ENCODE assay signal across 2 cellular contexts in genomic region chr7:22302951-22303423, GRCh38.
TF ChIP-seq lines count a peak whose summit lies in the region.

No MANE protein-coding gene starts in this region.

TF ChIP-seq in GM23338, 12 proteins besides CTCF, POLR2A, EP300 and RAD21:
- no peak for TF ChIP-seq REST (IDR thresholded peaks at IDR 0.05; ENCODE audit: unreplicated experiment)
- TF ChIP-seq CREB1 (CRISPR knock-in tag; IDR thresholded peaks at IDR 0.05; ENCODE audit: low read depth) = no peak
- no peak for TF ChIP-seq EZH2 (IDR thresholded peaks at IDR 0.05; ENCODE audit: low read depth, unreplicated experiment)
- no peak for TF ChIP-seq ZNF114 (CRISPR knock-in tag; IDR thresholded peaks at IDR 0.05)
- no peak for TF ChIP-seq NANOG (IDR thresholded peaks at IDR 0.05; ENCODE audit: borderline replicate concordance)
- no peak for TF ChIP-seq POLR2AphosphoS5 (IDR thresholded peaks at IDR 0.05; ENCODE audit: low read depth)
- TF ChIP-seq ETS1 (IDR thresholded peaks at IDR 0.05) = no peak
- no peak for TF ChIP-seq STAT1 (IDR thresholded peaks at IDR 0.05; ENCODE audit: unreplicated experiment)
- TF ChIP-seq EZH2phosphoT487 (IDR thresholded peaks at IDR 0.05; ENCODE audit: unreplicated experiment) = no peak
- no peak for TF ChIP-seq ZNF331 (CRISPR knock-in tag; IDR thresholded peaks at IDR 0.05; ENCODE audit: low read depth)
- no peak for TF ChIP-seq JUNB (IDR thresholded peaks at IDR 0.05; ENCODE audit: unreplicated experiment)

TF ChIP-seq in GM12878, 131 proteins besides CTCF, POLR2A, EP300 and RAD21 (continued from another document):
- peak; percentile 74 for TF ChIP-seq MEF2B (IDR thresholded peaks at IDR 0.05; ENCODE audit: partially characterized antibody, poor library complexity, severe bottlenecking)
- TF ChIP-seq NR2C2 (IDR thresholded peaks at IDR 0.05; ENCODE audit: borderline replicate concordance, control insufficient read depth, insufficient read length, low read depth) = no peak
- TF ChIP-seq USF2 (IDR thresholded peaks at IDR 0.05; ENCODE audit: borderline replicate concordance, low read depth, low read length) = no peak
